In genomic region chr19:1147934-1148549, GRCh38 we compare ENCODE assay signal across 2 cellular contexts.
A peak's percentile ranks its signal among the peaks of the same experiment; 100 is the strongest.
TF ChIP-seq lines count a peak whose summit lies in the region.

No MANE protein-coding gene starts in this region.

TF ChIP-seq in A549, 52 proteins besides CTCF, POLR2A, EP300 and RAD21:
- TF ChIP-seq BHLHE40 (IDR thresholded peaks at IDR 0.05; ENCODE audit: low read depth, low read length) (no peak), CBX8 (IDR thresholded peaks at IDR 0.05) (no peak), MYC (IDR thresholded peaks at IDR 0.05; ENCODE audit: borderline replicate concordance, low read length) (no peak), HEYL (CRISPR knock-in tag; IDR thresholded peaks at IDR 0.05) (no peak)

TF ChIP-seq in K562, 482 proteins besides CTCF, POLR2A, EP300 and RAD21:
- TF ChIP-seq, protein P1, sequence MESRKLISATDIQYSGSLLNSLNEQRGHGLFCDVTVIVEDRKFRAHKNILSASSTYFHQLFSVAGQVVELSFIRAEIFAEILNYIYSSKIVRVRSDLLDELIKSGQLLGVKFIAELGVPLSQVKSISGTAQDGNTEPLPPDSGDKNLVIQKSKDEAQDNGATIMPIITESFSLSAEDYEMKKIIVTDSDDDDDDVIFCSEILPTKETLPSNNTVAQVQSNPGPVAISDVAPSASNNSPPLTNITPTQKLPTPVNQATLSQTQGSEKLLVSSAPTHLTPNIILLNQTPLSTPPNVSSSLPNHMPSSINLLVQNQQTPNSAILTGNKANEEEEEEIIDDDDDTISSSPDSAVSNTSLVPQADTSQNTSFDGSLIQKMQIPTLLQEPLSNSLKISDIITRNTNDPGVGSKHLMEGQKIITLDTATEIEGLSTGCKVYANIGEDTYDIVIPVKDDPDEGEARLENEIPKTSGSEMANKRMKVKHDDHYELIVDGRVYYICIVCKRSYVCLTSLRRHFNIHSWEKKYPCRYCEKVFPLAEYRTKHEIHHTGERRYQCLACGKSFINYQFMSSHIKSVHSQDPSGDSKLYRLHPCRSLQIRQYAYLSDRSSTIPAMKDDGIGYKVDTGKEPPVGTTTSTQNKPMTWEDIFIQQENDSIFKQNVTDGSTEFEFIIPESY (CRISPR knock-in tag; IDR thresholded peaks at IDR 0.05), result peak; percentile 43; the same call in 1 of the 2 replicates
- no peak for TF ChIP-seq CREBBP (IDR thresholded peaks at IDR 0.05; ENCODE audit: low read depth, low read length)
